Comparison of ENCODE assay signal across 18 cellular contexts in genomic region chr21:46159841-46160562, GRCh38. TPM values are rescaled to one million over a fixed set of nuclear protein-coding genes. Genes with fewer than 3 reads are reported as not detected.
DNase-seq lines count a peak whose midpoint lies in the region; TF ChIP-seq lines count a peak whose summit lies in the region.
"Had no signal": no experiment of that assay in that cellular context is flagged by ENCODE, and none has a peak within 500 bp of the region (broad histone marks: within the 10 kb centered on the region; RNA-seq: fewer than 3 reads in every experiment).

No MANE protein-coding gene starts in this region.

- H3K27me3 Mint-ChIP-seq in activated CD4-positive, alpha-beta T cell treated with anti-CD3 and anti-CD28 coated beads, Interleukin-2, amount 10 ng/mL, durations not matched to agents 24 days and 14 days: no peaks in the 10 kb centered on the region
- H3K27me3 Mint-ChIP-seq in activated CD4-positive, alpha-beta T cell treated with anti-CD3 and anti-CD28 coated beads, Interleukin-2, amount 10 ng/mL, durations not matched to agents 7 days and 5 days: no peaks in the 10 kb centered on the region

- no peak for TF ChIP-seq CTCF in GM12865 (IDR thresholded peaks at IDR 0.05; ENCODE audit: insufficient read depth, low read depth, low read length, missing control alignments)
- TF ChIP-seq CTCF in colonic mucosa (IDR thresholded peaks at IDR 0.05): no peak

- peaks cover 8% of the 10 kb centered on the region for H3K36me3 Mint-ChIP-seq in activated CD4-positive, alpha-beta T cell treated with anti-CD3 and anti-CD28 coated beads, Interleukin-2, amount 10 ng/mL, durations not matched to agents 24 days and 14 days (ENCODE audit: low read depth)
- no peaks in the 10 kb centered on the region for H3K36me3 Mint-ChIP-seq in activated CD4-positive, alpha-beta T cell treated with anti-CD3 and anti-CD28 coated beads, Interleukin-2, amount 10 ng/mL, durations not matched to agents 7 days and 5 days (ENCODE audit: low read depth)

- no peaks in the 10 kb centered on the region for H3K36me3 ChIP-seq in colonic mucosa

- H3K4me3 ChIP-seq in GM12865 (ENCODE audit: low read depth, low read length) (no peak overlapping the region), colonic mucosa (no peak overlapping the region)
- H3K4me3 ChIP-seq: GM23248, mucosa of descending colon, SK-N-MC, tibial artery had no signal

- H3K4me1 ChIP-seq in colonic mucosa: no peaks in the 10 kb centered on the region

- CTCF ChIA-PET in activated CD4-positive, alpha-beta T cell treated with anti-CD3 and anti-CD28 coated beads, Interleukin-2, amount 10 ng/mL, durations not matched to agents 7 days and 5 days (lab: Charles Lee): interaction anchor here (0.5 to 0.9 kb wide), 2 partner anchors 12 to 18 kb away, joined by 3 read pairs; no protein-coding TSS in a partner anchor

- intact Hi-C loops in activated CD4-positive, alpha-beta T cell treated with anti-CD3 and anti-CD28 coated beads, Interleukin-2, amount 10 ng/mL, durations not matched to agents 24 days and 14 days (cut with micrococcal nuclease): no loop called here
- intact Hi-C loops in colonic mucosa (cut with DNase I) (no loop called here), posterior vena cava (cut with DNase I) (loop anchor here (10.0 kb wide), 3 partner anchors 55 to 435 kb away; partner anchors contain the start of gene LSS (in 1 of the 2))

- POLR2A ChIA-PET in activated CD4-positive, alpha-beta T cell treated with anti-CD3 and anti-CD28 coated beads, Interleukin-2, amount 10 ng/mL, durations not matched to agents 7 days and 5 days (lab: Charles Lee): interaction anchor here (0.6 kb wide), 1 partner anchor 61 kb away, joined by 5 read pairs; no protein-coding TSS in a partner anchor

- no peaks in the 10 kb centered on the region for H3K27me3 ChIP-seq in colonic mucosa

- H3K9me3 ChIP-seq in colonic mucosa: no peaks in the 10 kb centered on the region
- H3K9me3 ChIP-seq: mucosa of descending colon, tibial artery had no signal

- H3K4me1 Mint-ChIP-seq in activated CD4-positive, alpha-beta T cell treated with anti-CD3 and anti-CD28 coated beads, Interleukin-2, amount 10 ng/mL, durations not matched to agents 24 days and 14 days: no peaks in the 10 kb centered on the region
- H3K4me1 Mint-ChIP-seq in activated CD4-positive, alpha-beta T cell treated with anti-CD3 and anti-CD28 coated beads, Interleukin-2, amount 10 ng/mL, durations not matched to agents 7 days and 5 days: no peaks in the 10 kb centered on the region

- H3K27ac ChIP-seq in colonic mucosa: no peak overlapping the region
- H3K27ac ChIP-seq: GM23248, SK-N-MC, tibial artery had no signal

- H3K9me3 Mint-ChIP-seq in activated CD4-positive, alpha-beta T cell treated with anti-CD3 and anti-CD28 coated beads, Interleukin-2, amount 10 ng/mL, durations not matched to agents 24 days and 14 days: no peaks in the 10 kb centered on the region
- H3K9me3 Mint-ChIP-seq in activated CD4-positive, alpha-beta T cell treated with anti-CD3 and anti-CD28 coated beads, Interleukin-2, amount 10 ng/mL, durations not matched to agents 7 days and 5 days: no peaks in the 10 kb centered on the region

- H3K9ac ChIP-seq in colonic mucosa (ENCODE audit: low read depth in 2 of 2, low read length in 2 of 2): no peak overlapping the region
- H3K9ac ChIP-seq: GM23248 had no signal

- H3K27ac Mint-ChIP-seq in activated CD4-positive, alpha-beta T cell treated with anti-CD3 and anti-CD28 coated beads, Interleukin-2, amount 10 ng/mL, durations not matched to agents 24 days and 14 days: no peak overlapping the region
- no peak overlapping the region for H3K27ac Mint-ChIP-seq in activated CD4-positive, alpha-beta T cell treated with anti-CD3 and anti-CD28 coated beads, Interleukin-2, amount 10 ng/mL, durations not matched to agents 7 days and 5 days

- H3K4me3 Mint-ChIP-seq in activated CD4-positive, alpha-beta T cell treated with anti-CD3 and anti-CD28 coated beads, Interleukin-2, amount 10 ng/mL, durations not matched to agents 24 days and 14 days: no peak overlapping the region
- H3K4me3 Mint-ChIP-seq in activated CD4-positive, alpha-beta T cell treated with anti-CD3 and anti-CD28 coated beads, Interleukin-2, amount 10 ng/mL, durations not matched to agents 7 days and 5 days: no peak overlapping the region

- peak; percentile 48 for DNase-seq in activated CD4-positive, alpha-beta T cell treated with anti-CD3 and anti-CD28 coated beads, Interleukin-2, amount 10 ng/mL, durations not matched to agents 24 days and 14 days
- DNase-seq in activated CD4-positive, alpha-beta T cell treated with anti-CD3 and anti-CD28 coated beads, Interleukin-2, amount 10 ng/mL, durations not matched to agents 7 days and 5 days: no peak
- DNase-seq in GM12865 (ENCODE audit: low read depth): peak; percentile 0
- DNase-seq in colonic mucosa: peak; percentile 11
- DNase-seq in posterior vena cava (ENCODE audit: low spot score): peak; percentile 69
- DNase-seq in NCI-H2081 (lab: John Stamatoyannopoulos, UW): no peak
- DNase-seq in Kasumi-1 (lab: John Stamatoyannopoulos, UW): no peak
- no peak for DNase-seq in SIG-M5 (lab: John Stamatoyannopoulos, UW)
- DNase-seq: C1 segment of cervical spinal cord; GM23248; KBM-7; NCI-H2107; NCI-H526; nucleus accumbens; stimulated activated CD4-positive, alpha-beta T cell treated with anti-CD3 and anti-CD28 coated beads, Interleukin-4, amount 100 ng/mL, for 1 hour had no signal

RNA-seq across cellular contexts. Expression of gene FTCD, which starts 4.6 kb away (rescaled TPM):
- total RNA-seq in activated CD4-positive, alpha-beta T cell treated with anti-CD3 and anti-CD28 coated beads, Interleukin-2, amount 10 ng/mL, durations not matched to agents 24 days and 14 days: 0.30 and 0.43 TPM in 2 replicates
- total RNA-seq in activated CD4-positive, alpha-beta T cell treated with anti-CD3 and anti-CD28 coated beads, Interleukin-2, amount 10 ng/mL, durations not matched to agents 7 days and 5 days: not detected
- total RNA-seq in colonic mucosa (1 to 10 TPM in 1 of 2 donors, under 1 TPM in 1; 0.45 to 4.2 TPM), posterior vena cava (1 to 10 TPM in 1 of 2 donors, under 1 TPM in 1; 0.29 to 1.2 TPM)
- total RNA-seq: GM23248 had no signal

RNA-seq across cellular contexts. Expression of gene SPATC1L, which starts 24.3 kb away (rescaled TPM):
- 10.8 and 12.0 TPM in 2 replicates for total RNA-seq in activated CD4-positive, alpha-beta T cell treated with anti-CD3 and anti-CD28 coated beads, Interleukin-2, amount 10 ng/mL, durations not matched to agents 24 days and 14 days
- 1 to 10 TPM; 6.1 to 6.3 TPM for total RNA-seq in activated CD4-positive, alpha-beta T cell treated with anti-CD3 and anti-CD28 coated beads, Interleukin-2, amount 10 ng/mL, durations not matched to agents 7 days and 5 days
- 1 to 10 TPM; 6.2 to 6.9 TPM for total RNA-seq in colonic mucosa
- 10 to 100 TPM in 1 of 2 donors, 1 to 10 TPM in 1; 8.4 to 10.9 TPM for total RNA-seq in posterior vena cava

Comparison
In these comparisons a context has a peak if more than half of its experiments do, and no peak if none do; other contexts are left out.
1. DNase-seq: peak in activated CD4-positive, alpha-beta T cell treated with anti-CD3 and anti-CD28 coated beads, Interleukin-2, amount 10 ng/mL, durations not matched to agents 24 days and 14 days (single experiment), GM12865 (single experiment), colonic mucosa (single experiment) and posterior vena cava (single experiment); none in activated CD4-positive, alpha-beta T cell treated with anti-CD3 and anti-CD28 coated beads, Interleukin-2, amount 10 ng/mL, durations not matched to agents 7 days and 5 days (single experiment), NCI-H2081 (0 of 2), Kasumi-1 (0 of 2) and SIG-M5 (single experiment).
2. intact Hi-C loops: an anchor here in posterior vena cava (10.0 kb wide); none called in activated CD4-positive, alpha-beta T cell treated with anti-CD3 and anti-CD28 coated beads, Interleukin-2, amount 10 ng/mL, durations not matched to agents 24 days and 14 days and colonic mucosa.